In genomic region chr12:40224439-40225291, GRCh38 we compare ENCODE assay signal across 8 cellular contexts. TPM values are rescaled to one million over a fixed set of nuclear protein-coding genes. Genes with fewer than 3 reads are reported as not detected.
DNase-seq lines count a peak whose midpoint lies in the region; ATAC-seq and TF ChIP-seq lines count a peak whose summit lies in the region.

Gene LRRK2 (plus strand): TSS chr12:40224997. CDS start chr12:40225132, 135 bp downstream.

- H3K27me3 ChIP-seq in Caco-2 (replicated peaks; ENCODE audit: control insufficient read depth, insufficient read depth, low read length) (peaks cover 5% of the 10 kb centered on the region), brain microvascular endothelial cell (replicated peaks) (no peaks in the 10 kb centered on the region), skeletal muscle tissue (ENCODE audit: control insufficient read depth in 3 of 3, insufficient read depth in 3 of 3, low read length in 3 of 3) (no peaks in the 10 kb centered on the region)

- H3K4me3 Mint-ChIP-seq in Caco-2 (ENCODE audit: unreplicated experiment), result peak within 1 kb of the TSS; percentile 72

- no TSS peak for BruUV-seq in Caco-2 (replicated peaks; lab: Mats Ljungman, UMichigan)

- DNase-seq in Caco-2 (peak in 1 of 2 experiments; percentile 41), HK-2 (ENCODE audit: unreplicated experiment) (peak; percentile 46), T-helper 9 cell (peak; percentile 20), brain microvascular endothelial cell (peak; percentile 1), iPS-NIHi11 (ENCODE audit: low spot score) (peak; percentile 63)
- DNase-seq in effector CD8-positive, alpha-beta T cell (lab: John Stamatoyannopoulos, UW), result no peak

- ATAC-seq in GM19468 (IDR thresholded peaks at IDR 0.05; ENCODE audit: extremely low read depth, unreplicated experiment), result peak; percentile 34

- H3K9me3 ChIP-seq in Caco-2 (0 out of 2 replicates have a peak, but pooled peaks cover 4% of the 10 kb centered on the region), skeletal muscle tissue (ENCODE audit: control insufficient read depth in 3 of 3, low read length in 3 of 3) (no peaks in the 10 kb centered on the region)

- intact Hi-C loops in Caco-2 (cut with micrococcal nuclease; ENCODE audit: unreplicated experiment), result no loop called here

- peak within 1 kb of the TSS; percentile 86 to 91 (median 89) for H3K9ac ChIP-seq in skeletal muscle tissue (ENCODE audit: low read depth in 1 of 3, low read length in 3 of 3)

- no peak within 1 kb of the TSS for H3K27ac ChIP-seq in brain microvascular endothelial cell
- H3K27ac ChIP-seq in skeletal muscle tissue (ENCODE audit: low read depth, low read length), result peak within 1 kb of the TSS; percentile 87

- in situ Hi-C loops in brain microvascular endothelial cell (cut with HindIII; ENCODE audit: low pct_ligation_motif_present, low sequenced_read_pairs), result no loop called here

- POLR2A ChIA-PET in Caco-2 (lab: Charles Lee), result no interaction called here

- H3K27me3 Mint-ChIP-seq in Caco-2 (ENCODE audit: insufficient read depth, unreplicated experiment), result peaks cover 29% of the 10 kb centered on the region

- H3K4me1 ChIP-seq in Caco-2, result no peaks in the 10 kb centered on the region; the same call in 1 of the 2 replicates
- peaks cover 0 to 13% (median 0%) of the 10 kb centered on the region in 3 donors for H3K4me1 ChIP-seq in skeletal muscle tissue (ENCODE audit: control insufficient read depth in 3 of 3, insufficient read depth in 3 of 3, low read length in 3 of 3)

- no peak within 1 kb of the TSS for H3K27ac Mint-ChIP-seq in Caco-2 (ENCODE audit: unreplicated experiment)

- peak within 1 kb of the TSS; percentile 46 for H3K4me3 ChIP-seq in Caco-2 (ENCODE audit: low read depth, low read length)
- peak within 1 kb of the TSS; percentile 59 for H3K4me3 ChIP-seq in brain microvascular endothelial cell (ENCODE audit: low read depth, low read length)
- peak within 1 kb of the TSS; percentile 81 to 90 (median 84) for H3K4me3 ChIP-seq in skeletal muscle tissue (ENCODE audit: low read length in 3 of 3)

- H3K9me3 Mint-ChIP-seq in Caco-2 (ENCODE audit: unreplicated experiment), result no peaks in the 10 kb centered on the region

- H3K36me3 ChIP-seq in Caco-2 (ENCODE audit: control insufficient read depth, insufficient read depth, low read length) (no peaks in the 10 kb centered on the region), brain microvascular endothelial cell (replicated peaks) (no peaks in the 10 kb centered on the region), skeletal muscle tissue (ENCODE audit: control insufficient read depth in 3 of 3, insufficient read depth in 3 of 3, low read length in 3 of 3) (no peaks in the 10 kb centered on the region)

- no peaks in the 10 kb centered on the region for H3K4me1 Mint-ChIP-seq in Caco-2 (ENCODE audit: low read depth, unreplicated experiment)

- no peak for TF ChIP-seq CTCF in Caco-2 (IDR thresholded peaks at IDR 0.05; ENCODE audit: insufficient read depth in 1 of 2, low read depth in 1 of 2, low read length in 1 of 2, severe bottlenecking in 1 of 2, unreplicated experiment in 1 of 2)
- TF ChIP-seq CTCF in brain microvascular endothelial cell (IDR thresholded peaks at IDR 0.05; ENCODE audit: low read depth, low read length, missing control alignments), result no peak

- H3K36me3 Mint-ChIP-seq in Caco-2 (ENCODE audit: insufficient read depth, unreplicated experiment), result no peaks in the 10 kb centered on the region

- CTCF ChIA-PET in Caco-2 (lab: Charles Lee), result no interaction called here

RNA-seq across cellular contexts. Expression of gene LRRK2, which starts in this region (rescaled TPM):
- total RNA-seq in Caco-2 (2022) (0.11 and 0.21 TPM in 2 replicates), skeletal muscle tissue (11.0 TPM)
